In the genomic region with DNA sequence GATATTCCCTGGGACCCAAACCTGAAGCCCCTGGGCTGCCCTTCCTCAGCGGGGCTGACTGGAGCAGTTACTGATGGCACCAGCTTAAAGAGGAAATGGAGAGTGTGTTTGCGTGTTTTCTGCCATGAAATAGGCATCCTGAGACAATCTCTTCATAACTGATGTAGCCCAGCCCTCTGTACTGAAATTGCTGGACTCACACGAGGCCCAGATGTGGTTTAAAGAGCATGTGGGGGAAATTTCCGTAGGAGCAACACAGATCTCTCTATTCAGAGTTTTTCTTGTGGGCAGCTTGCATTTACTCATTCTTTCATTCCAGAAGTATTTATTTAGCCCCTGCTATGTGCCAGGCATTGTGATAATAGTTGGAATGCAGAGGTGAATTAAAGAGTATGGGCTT, we compare ENCODE assay signal across 18 cellular contexts.
"Had no signal": no experiment of that assay in that cellular context is flagged by ENCODE, and none has a peak within 500 bp of the region (broad histone marks: within the 10 kb centered on the region; RNA-seq: fewer than 3 reads in every experiment).

No MANE protein-coding gene starts in this region.

- H3K4me3 Mint-ChIP-seq: central memory CD8-positive, alpha-beta T cell; dendritic cell treated with granulocyte-macrophage colony-stimulating factor and Interleukin-4, amounts not matched to agents 40 ng/mL and 50 ng/mL, for 4 days; effector memory CD8-positive, alpha-beta T cell; naive B cell; nephron progenitor cell; type B pancreatic cell had no signal

- H3K27me3 ChIP-seq: suprapubic skin, thyroid gland had no signal

- H3K4me3 ChIP-seq: left ventricle myocardium inferior, lower lobe of right lung, suprapubic skin, thyroid gland had no signal

- H3K9me3 Mint-ChIP-seq: dendritic cell treated with granulocyte-macrophage colony-stimulating factor and Interleukin-4, amounts not matched to agents 40 ng/mL and 50 ng/mL, for 4 days had no signal

- H3K27ac Mint-ChIP-seq: dendritic cell treated with granulocyte-macrophage colony-stimulating factor and Interleukin-4, amounts not matched to agents 40 ng/mL and 50 ng/mL, for 4 days; effector memory CD8-positive, alpha-beta T cell; naive B cell; nephron progenitor cell; type B pancreatic cell had no signal

- H3K9me3 ChIP-seq: lower lobe of right lung, suprapubic skin, thyroid gland had no signal

- DNase-seq: effector memory CD8-positive, alpha-beta T cell; kidney; left cardiac atrium; left ventricle myocardium inferior; lower lobe of right lung; mesenchymal stem cell; naive B cell; nephron progenitor cell; posterior cingulate gyrus; stimulated activated CD4-positive, alpha-beta T cell treated with anti-CD3 and anti-CD28 coated beads, Interleukin-2, amount 100 ng/mL, for 24 hours; stimulated activated CD4-positive, alpha-beta T cell treated with anti-CD3 and anti-CD28 coated beads, Interleukin-4, amount 100 ng/mL, for 4 hours; stimulated activated naive CD4-positive, alpha-beta T cell treated with Interleukin-2 at 50 U/mL for 16 hours; thyroid gland had no signal

- H3K36me3 ChIP-seq: left ventricle myocardium inferior, lower lobe of right lung, suprapubic skin, thyroid gland had no signal

- ATAC-seq: effector memory CD8-positive, alpha-beta T cell; left cardiac atrium; lower lobe of right lung; sciatic nerve had no signal

- H3K27me3 Mint-ChIP-seq: central memory CD8-positive, alpha-beta T cell; effector memory CD8-positive, alpha-beta T cell had no signal

- H3K4me1 Mint-ChIP-seq: central memory CD8-positive, alpha-beta T cell; naive B cell had no signal

- H3K4me1 ChIP-seq: left ventricle myocardium inferior, lower lobe of right lung, suprapubic skin, thyroid gland had no signal

- H3K27ac ChIP-seq: left ventricle myocardium inferior, lower lobe of right lung, suprapubic skin, thyroid gland had no signal

- H3K36me3 Mint-ChIP-seq: type B pancreatic cell had no signal
